8 cellular contexts compared by ENCODE assay signal in genomic region chr3:15331606-15332404, GRCh38. TPM values are rescaled to one million over a fixed set of nuclear protein-coding genes. Genes with fewer than 3 reads are reported as not detected.
A peak's percentile ranks its signal among the peaks of the same experiment; 100 is the strongest.
DNase-seq lines count a peak whose midpoint lies in the region; ATAC-seq and TF ChIP-seq lines count a peak whose summit lies in the region.

No MANE protein-coding gene starts in this region.

- peak; percentile 10 for DNase-seq in NOMO-1 treated with DMSO at 0.1 percent for 48 hours (lab: John Stamatoyannopoulos, UW; ENCODE audit: unreplicated experiment)
- DNase-seq in NOMO-1 treated with dmso at 0.1 percent for 144 hours (lab: John Stamatoyannopoulos, UW; ENCODE audit: unreplicated experiment): no peak
- no peak for DNase-seq in chondrocyte (ENCODE audit: low spot score)
- peak in 1 of 2 donors; percentile 91 for DNase-seq in lower leg skin (ENCODE audit: low spot score in 2 of 2)
- peak; percentile 26 to 35 (median 29) for DNase-seq in stimulated activated CD4-positive, alpha-beta T cell treated with anti-CD3 and anti-CD28 coated beads, TNF-alpha, amount 100 ng/mL, for 4 hours (ENCODE audit: low read depth in 3 of 3)
- DNase-seq in DMS153 treated with DMSO at 0.1 percent for 48 hours (lab: John Stamatoyannopoulos, UW; ENCODE audit: unreplicated experiment): no peak

- 1% methylated on average over 60 to 67 of the region's 71 CpGs for WGBS in lower leg skin, 2 donors

- H3K4me3 ChIP-seq in WI38 (ENCODE audit: low read depth, low read length) (peak overlapping the region; percentile 78), lower leg skin (ENCODE audit: low read depth, poor library complexity, severe bottlenecking) (peak overlapping the region; percentile 93)

- H3K4me3 Mint-ChIP-seq in chondrocyte (ENCODE audit: unreplicated experiment): peak overlapping the region; percentile 90

- H3K4me1 Mint-ChIP-seq in chondrocyte (ENCODE audit: low read depth): peaks cover 40% of the 10 kb centered on the region

- ATAC-seq in HG03354 (IDR thresholded peaks at IDR 0.05; ENCODE audit: poor library complexity, severe bottlenecking, unreplicated experiment): peak; percentile 46

- TF ChIP-seq POLR2A in lower leg skin (IDR thresholded peaks at IDR 0.05): no peak

- no peaks in the 10 kb centered on the region for H3K27me3 Mint-ChIP-seq in chondrocyte (ENCODE audit: low read depth)

- no peaks in the 10 kb centered on the region for H3K9me3 Mint-ChIP-seq in chondrocyte (ENCODE audit: low read depth)

- intact Hi-C loops in lower leg skin (cut with DNase I; ENCODE audit: low total_unique reads): loop anchor here (5.0 kb wide), 1 partner anchor 65 kb away; no protein-coding TSS in a partner anchor

- TF ChIP-seq CTCF in WI38 (IDR thresholded peaks at IDR 0.05; ENCODE audit: low read depth, low read length) (no peak), chondrocyte (IDR thresholded peaks at IDR 0.05) (no peak), lower leg skin (IDR thresholded peaks at IDR 0.05) (no peak)

- peak overlapping the region; percentile 32 for H3K27ac Mint-ChIP-seq in chondrocyte (ENCODE audit: unreplicated experiment)

- H3K36me3 Mint-ChIP-seq in chondrocyte (ENCODE audit: low read depth): peaks cover 4% of the 10 kb centered on the region

RNA-seq across cellular contexts. Expression of gene SH3BP5, which starts 0.6 kb away (rescaled TPM):
- total RNA-seq in chondrocyte (12.2 to 13.5 TPM (median 13.3 TPM) in 3 replicates), lower leg skin (10 to 100 TPM; 10.7 to 30.3 (median 18.5) TPM)

Comparison
In these comparisons a context has a peak if more than half of its experiments do, and no peak if none do; other contexts are left out.
1. DNase-seq: peak in NOMO-1 treated with DMSO at 0.1 percent for 48 hours (single experiment) and stimulated activated CD4-positive, alpha-beta T cell treated with anti-CD3 and anti-CD28 coated beads, TNF-alpha, amount 100 ng/mL, for 4 hours (3 of 3); none in NOMO-1 treated with dmso at 0.1 percent for 144 hours (single experiment), chondrocyte (single experiment) and DMS153 treated with DMSO at 0.1 percent for 48 hours (single experiment).